ENCODE assay signal across 8 cellular contexts in genomic region chr6:63352587-63353281, GRCh38.
DNase-seq lines count a peak whose midpoint lies in the region; ATAC-seq and TF ChIP-seq lines count a peak whose summit lies in the region.

No MANE protein-coding gene starts in this region.

- TF ChIP-seq CTCF in SU-DHL-6 (IDR thresholded peaks at IDR 0.05; ENCODE audit: insufficient read depth, low read length, poor library complexity, severe bottlenecking) (peak; percentile 27), retinal pigment epithelial cell (conservative IDR thresholded peaks at IDR 0.05; ENCODE audit: low read depth, low read length) (peak; percentile 75)

- H3K9me2 ChIP-seq in SU-DHL-6 (replicated peaks; ENCODE audit: insufficient read depth, low read length): no peaks in the 10 kb centered on the region

- no peak overlapping the region for H3K9ac ChIP-seq in SU-DHL-6 (ENCODE audit: low read length)

- DNase-seq in NCI-H2107 treated with DMSO at 0.1 percent for 48 hours (lab: John Stamatoyannopoulos, UW; ENCODE audit: unreplicated experiment): peak; percentile 2
- DNase-seq in NCI-H2107 (lab: John Stamatoyannopoulos, UW): no peak
- DNase-seq in globus pallidus (ENCODE audit: low spot score): peak; percentile 43
- DNase-seq in retinal pigment epithelial cell (ENCODE audit: low read depth): no peak
- DNase-seq in activated CD8-positive, alpha-beta memory T cell treated with anti-CD3 and anti-CD28 coated beads, Interleukin-2, amount 50 U/mL, for 48 hours: no peak

- no peak overlapping the region for H3K27ac ChIP-seq in SU-DHL-6 (ENCODE audit: low read depth, low read length)

- no peaks in the 10 kb centered on the region for H3K36me3 ChIP-seq in SU-DHL-6 (ENCODE audit: low read length)

- H3K4me3 ChIP-seq in SU-DHL-6 (ENCODE audit: insufficient read depth, low read length, poor library complexity, severe bottlenecking): peak overlapping the region; percentile 9
- no peak overlapping the region for H3K4me3 ChIP-seq in retinal pigment epithelial cell (ENCODE audit: low read length)

- H3F3A ChIP-seq in SU-DHL-6 (ENCODE audit: insufficient read depth): no peaks in the 10 kb centered on the region

- peak; percentile 92 for ATAC-seq in GM19452 (IDR thresholded peaks at IDR 0.05; ENCODE audit: unreplicated experiment)
- peak; percentile 91 for ATAC-seq in HG03432 (IDR thresholded peaks at IDR 0.05; ENCODE audit: unreplicated experiment)

- peak overlapping the region; percentile 56 for H3K4me2 ChIP-seq in SU-DHL-6 (ENCODE audit: low read depth, low read length, poor library complexity, severe bottlenecking)

- H3K27me3 ChIP-seq in SU-DHL-6 (ENCODE audit: low read length): no peaks in the 10 kb centered on the region

- H4K20me1 ChIP-seq in SU-DHL-6 (ENCODE audit: low read depth, low read length): no peaks in the 10 kb centered on the region

- no peaks in the 10 kb centered on the region for H3K9me3 ChIP-seq in SU-DHL-6 (ENCODE audit: insufficient read depth, low read length)

- H2AFZ ChIP-seq in SU-DHL-6 (ENCODE audit: low read depth, low read length, severe bottlenecking): no peak overlapping the region

- no peaks in the 10 kb centered on the region for H3K79me2 ChIP-seq in SU-DHL-6 (ENCODE audit: insufficient read depth, low read length)

Comparison
In these comparisons a context has a peak if more than half of its experiments do, and no peak if none do; other contexts are left out.
1. DNase-seq: peak in NCI-H2107 treated with DMSO at 0.1 percent for 48 hours (single experiment) and globus pallidus (single experiment); none in NCI-H2107 (single experiment), retinal pigment epithelial cell (single experiment) and activated CD8-positive, alpha-beta memory T cell treated with anti-CD3 and anti-CD28 coated beads, Interleukin-2, amount 50 U/mL, for 48 hours (single experiment).